In genomic region chr9:42018214-42018922, GRCh38 we compare ENCODE assay signal across 8 cellular contexts.
A peak's percentile ranks its signal among the peaks of the same experiment; 100 is the strongest.
DNase-seq lines count a peak whose midpoint lies in the region; ATAC-seq, FAIRE-seq and TF ChIP-seq lines count a peak whose summit lies in the region.
"Not testable (repeated sequence)": the region's sequence is repeated elsewhere in the genome, so short reads cannot be mapped to it uniquely, and the experiment has no call there.

No MANE protein-coding gene starts in this region.

- not testable (repeated sequence) for H3K27ac ChIP-seq in SK-N-SH (ENCODE audit: low read depth in 2 of 2, low read length in 1 of 2); hepatocyte; aorta (ENCODE audit: low read depth in 1 of 2, low read length in 2 of 2)
- peak overlapping the region in 2 of 4 donors; percentile 50 to 63 for H3K27ac ChIP-seq in esophagus muscularis mucosa (replicated peaks in 1 of 4)

- POLR2A ChIA-PET in SK-N-SH (lab: Yijun Ruan, JAX); MCF 10A (lab: Yijun Ruan, JAX): not testable (repeated sequence)

- ATAC-seq in omental fat pad (ENCODE audit: low FRiP score) (peak; percentile 70), aorta (ENCODE audit: low FRiP score) (peak; percentile 69)

- intact Hi-C loops in MCF 10A (cut with micrococcal nuclease); esophagus muscularis mucosa (cut with DNase I); aorta (cut with DNase I): not testable (repeated sequence)

- not testable (repeated sequence) for BruUV-seq in MCF 10A (replicated peaks; lab: Mats Ljungman, UMichigan)

- H3K9me3 ChIP-seq in SK-N-SH; esophagus muscularis mucosa; hepatocyte (ENCODE audit: low read depth); aorta (ENCODE audit: control insufficient read depth, low read length): not testable (repeated sequence)

- H3K27ac Mint-ChIP-seq in MCF 10A (ENCODE audit: low read depth, unreplicated experiment): not testable (repeated sequence)

- H3K4me1 ChIP-seq in SK-N-SH (ENCODE audit: control insufficient read depth in 1 of 2, insufficient read depth in 2 of 2, low read depth in 1 of 2, low read length in 1 of 2); esophagus muscularis mucosa; hepatocyte (ENCODE audit: insufficient read depth); aorta (ENCODE audit: control insufficient read depth in 1 of 2, insufficient read depth in 2 of 2, low read length in 2 of 2): not testable (repeated sequence)

- not testable (repeated sequence) for H3K9me2 ChIP-seq in SK-N-SH; hepatocyte (replicated peaks; ENCODE audit: insufficient read depth)

- not testable (repeated sequence) for H3F3A ChIP-seq in SK-N-SH (replicated peaks; ENCODE audit: insufficient read depth)

- 26% methylated on average over 7 of the region's 7 CpGs for WGBS in SK-N-SH (ENCODE audit: low lambda C conversion rate)
- WGBS in esophagus muscularis mucosa: 62% methylated on average over 3 of the region's 7 CpGs
- 87% methylated on average over 7 of the region's 7 CpGs for WGBS in hepatocyte (ENCODE audit: low lambda C conversion rate, missing lambda C conversion rate)
- WGBS in aorta, 2 donors: 71 to 80% methylated on average over 6 to 7 of the region's 7 CpGs

- peak; percentile 79 for FAIRE-seq in HTR-8/SVneo (lab: Jason Lieb, UNC)

- H4K20me1 ChIP-seq in SK-N-SH (ENCODE audit: insufficient read depth); hepatocyte (ENCODE audit: insufficient read depth, poor library complexity, severe bottlenecking): not testable (repeated sequence)

- H3K9me3 Mint-ChIP-seq in MCF 10A (ENCODE audit: unreplicated experiment): not testable (repeated sequence)

- not testable (repeated sequence) for H3K36me3 Mint-ChIP-seq in MCF 10A (ENCODE audit: insufficient read depth, unreplicated experiment)

- not testable (repeated sequence) for TF ChIP-seq CTCF in AG10803 (conservative IDR thresholded peaks at IDR 0.05; ENCODE audit: low read length); SK-N-SH (IDR thresholded peaks at IDR 0.05); MCF 10A (IDR thresholded peaks at IDR 0.05; ENCODE audit: unreplicated experiment); esophagus muscularis mucosa (IDR thresholded peaks at IDR 0.05); hepatocyte (IDR thresholded peaks at IDR 0.05; ENCODE audit: poor library complexity); omental fat pad (IDR thresholded peaks at IDR 0.05)

- H3K4me3 ChIP-seq in AG10803 (ENCODE audit: low read length); SK-N-SH (ENCODE audit: low read depth in 2 of 2, low read length in 1 of 2); esophagus muscularis mucosa; hepatocyte; aorta (ENCODE audit: low read length in 2 of 2): not testable (repeated sequence)

- peak; percentile 0 for DNase-seq in AG10803 (ENCODE audit: low read depth)
- not testable (repeated sequence) for DNase-seq in HTR-8/SVneo (ENCODE audit: insufficient read length, low spot score); SK-N-SH; omental fat pad (ENCODE audit: low spot score); aorta
- DNase-seq in MCF 10A (ENCODE audit: unreplicated experiment): peak; percentile 0
- DNase-seq in esophagus muscularis mucosa (ENCODE audit: extremely low spot score): peak; percentile 74
- peak; percentile 0 for DNase-seq in hepatocyte (ENCODE audit: low spot score)

- H3K27me3 Mint-ChIP-seq in MCF 10A (ENCODE audit: insufficient read depth, unreplicated experiment): not testable (repeated sequence)

- TF ChIP-seq POLR2A in esophagus muscularis mucosa (IDR thresholded peaks at IDR 0.05; ENCODE audit: low read depth): not testable (repeated sequence)

- CTCF ChIA-PET in SK-N-SH (lab: Yijun Ruan, JAX); MCF 10A (lab: Yijun Ruan, JAX): not testable (repeated sequence)

- not testable (repeated sequence) for H3K27me3 ChIP-seq in SK-N-SH (ENCODE audit: insufficient read depth); esophagus muscularis mucosa; hepatocyte; aorta (ENCODE audit: control insufficient read depth in 1 of 2, insufficient read depth in 2 of 2, low read length in 1 of 2)

- H3K9ac ChIP-seq in SK-N-SH: not testable (repeated sequence)

- not testable (repeated sequence) for H3K4me2 ChIP-seq in SK-N-SH, hepatocyte

- not testable (repeated sequence) for TF ChIP-seq RAD21 in SK-N-SH (IDR thresholded peaks at IDR 0.05; ENCODE audit: low read length)

- not testable (repeated sequence) for H2AFZ ChIP-seq in SK-N-SH (ENCODE audit: low read depth); hepatocyte

- not testable (repeated sequence) for H3K4me1 Mint-ChIP-seq in MCF 10A (ENCODE audit: insufficient read depth, unreplicated experiment)

- H3K36me3 ChIP-seq in SK-N-SH (replicated peaks in 1 of 2; ENCODE audit: control insufficient read depth in 1 of 2, insufficient read depth in 2 of 2, low read length in 1 of 2); esophagus muscularis mucosa; hepatocyte (replicated peaks; ENCODE audit: insufficient read depth, low read depth); aorta (ENCODE audit: control insufficient read depth in 1 of 2, insufficient read depth in 2 of 2, low read length in 1 of 2): not testable (repeated sequence)

- H3K79me2 ChIP-seq in SK-N-SH (ENCODE audit: insufficient read depth); hepatocyte: not testable (repeated sequence)

- not testable (repeated sequence) for H3K4me3 Mint-ChIP-seq in MCF 10A (ENCODE audit: unreplicated experiment)

- TF ChIP-seq EP300 in SK-N-SH (IDR thresholded peaks at IDR 0.05; ENCODE audit: borderline replicate concordance in 1 of 2, low read depth in 1 of 2, low read length in 1 of 2); esophagus muscularis mucosa (IDR thresholded peaks at IDR 0.05): not testable (repeated sequence)

TF ChIP-seq in SK-N-SH, 30 proteins besides CTCF, POLR2A, EP300 and RAD21:
- peak; percentile 16; the same call in 1 of the 2 replicates for TF ChIP-seq PBX3 (IDR thresholded peaks at IDR 0.05)
